In the genomic region with DNA sequence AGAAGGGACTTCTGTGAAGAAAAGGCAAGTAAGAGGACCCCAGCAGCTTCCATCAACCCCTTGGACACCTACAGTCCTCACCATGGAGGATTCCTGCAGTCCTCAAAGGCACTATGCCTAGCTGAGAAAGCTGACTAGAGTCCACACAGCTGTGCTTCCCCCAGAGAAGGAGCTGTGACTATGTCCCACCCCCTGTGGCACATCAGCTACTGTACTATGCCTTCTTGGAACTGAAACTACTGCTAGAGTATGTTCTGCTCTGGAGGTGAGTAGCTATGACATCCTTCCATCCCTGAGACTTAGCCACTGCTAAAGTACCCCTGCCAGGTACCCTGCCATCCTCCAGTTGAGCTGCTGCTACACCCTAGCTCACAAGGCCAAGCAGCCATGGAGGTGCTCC, we compare ENCODE assay signal across 8 cellular contexts.
"Had no signal": no experiment of that assay in that cellular context is flagged by ENCODE, and none has a peak within 500 bp of the region (broad histone marks: within the 10 kb centered on the region; RNA-seq: fewer than 3 reads in every experiment).

No MANE protein-coding gene starts in this region.

- DNase-seq: GM23248, GOT3, H7, HFFc6, KBM-7 had no signal

- H3K4me1 ChIP-seq: HAP-1 had no signal

- H3K9ac ChIP-seq: GM23248 had no signal

- H3K27ac ChIP-seq: GM23248, HL-60 had no signal

- H2AFZ ChIP-seq: GM23248 had no signal

- ATAC-seq: HCT116 had no signal

- H3K9me3 ChIP-seq: HAP-1 had no signal

- H3K4me3 ChIP-seq: GM23248, HAP-1 had no signal

- H3K36me3 ChIP-seq: HAP-1 had no signal
